In the genomic region with DNA sequence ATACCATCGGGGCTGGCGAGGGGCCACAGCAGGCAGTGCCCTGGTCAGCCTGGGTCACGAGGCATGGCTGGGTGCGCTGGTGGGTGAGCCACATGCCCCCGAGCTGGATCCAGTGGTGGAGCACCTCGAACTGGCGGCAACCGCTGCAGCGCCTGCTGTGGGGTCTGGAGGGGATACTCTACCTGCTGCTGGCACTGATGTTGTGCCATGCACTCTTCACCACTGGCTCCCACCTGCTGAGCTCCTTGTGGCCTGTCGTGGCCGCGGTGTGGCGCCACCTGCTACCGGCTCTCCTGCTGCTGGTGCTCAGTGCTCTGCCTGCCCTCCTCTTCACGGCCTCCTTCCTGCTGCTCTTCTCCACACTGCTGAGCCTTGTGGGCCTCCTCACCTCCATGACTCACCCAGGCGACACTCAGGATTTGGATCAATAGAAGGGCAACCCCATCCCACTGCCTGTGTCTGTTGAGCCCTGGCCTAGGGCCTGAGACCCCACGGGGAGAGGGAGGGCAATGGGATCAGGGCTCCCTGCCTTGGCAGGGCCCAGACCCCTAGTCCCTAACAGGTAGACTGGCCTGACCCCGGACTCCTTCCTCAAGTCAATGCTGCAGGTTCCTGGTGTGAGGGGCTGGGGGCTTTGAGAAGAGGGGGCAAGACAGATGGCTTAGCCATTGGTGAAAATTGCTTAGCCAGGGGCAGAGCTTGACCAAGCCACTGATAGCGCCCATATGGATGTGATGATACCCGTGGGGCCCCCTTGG, we compare ENCODE assay signal across 11 cellular contexts. TPM values are rescaled to one million over a fixed set of nuclear protein-coding genes. Genes with fewer than 3 reads are reported as not detected.
DNase-seq lines count a peak whose midpoint lies in the region; ATAC-seq, FAIRE-seq and TF ChIP-seq lines count a peak whose summit lies in the region.
"Had no signal": no experiment of that assay in that cellular context is flagged by ENCODE, and none has a peak within 500 bp of the region (broad histone marks: within the 10 kb centered on the region; RNA-seq: fewer than 3 reads in every experiment).

No MANE protein-coding gene starts in this region.

- H3K27ac ChIP-seq in kidney (ENCODE audit: low read depth in 2 of 2, low read length in 2 of 2): no peak overlapping the region

- H3K36me3 ChIP-seq in GM06990 (ENCODE audit: control insufficient read depth, insufficient read depth, low read length) (no peaks in the 10 kb centered on the region), kidney (ENCODE audit: control insufficient read depth in 1 of 2, insufficient read depth in 2 of 2, low read length in 2 of 2) (no peaks in the 10 kb centered on the region)
- H3K36me3 ChIP-seq: stomach had no signal

- peak; percentile 23 for TF ChIP-seq CTCF in GM06990 (IDR thresholded peaks at IDR 0.05; ENCODE audit: insufficient read depth, low read length, poor library complexity, severe bottlenecking)
- no peak for TF ChIP-seq CTCF in kidney (IDR thresholded peaks at IDR 0.05; ENCODE audit: borderline replicate concordance, extremely low read depth, insufficient read depth)

- no peaks in the 10 kb centered on the region for H3K27me3 ChIP-seq in GM06990 (replicated peaks; ENCODE audit: control insufficient read depth, insufficient read depth, low read length)

- no peaks in the 10 kb centered on the region for H3K4me1 ChIP-seq in kidney (ENCODE audit: control insufficient read depth in 1 of 2, insufficient read depth in 1 of 2, low read depth in 1 of 2, low read length in 2 of 2)

- H3K9me3 ChIP-seq in kidney (ENCODE audit: control insufficient read depth in 1 of 2, low read length in 2 of 2): peaks cover 3 to 5% of the 10 kb centered on the region in 2 donors

- H3K4me3 ChIP-seq in GM06990 (replicated peaks; ENCODE audit: low read depth, low read length): no peak overlapping the region
- H3K4me3 ChIP-seq in kidney (ENCODE audit: low read length in 2 of 2): no peak overlapping the region
- H3K4me3 ChIP-seq: stomach had no signal

- FAIRE-seq in kidney (lab: Jason Lieb, UNC): no peak
- FAIRE-seq: TTC549 had no signal

- intact Hi-C loops in kidney (cut with DNase I): no loop called here

- no peak for ATAC-seq in GM18868 (IDR thresholded peaks at IDR 0.05; ENCODE audit: unreplicated experiment)

- H3K9ac ChIP-seq in kidney (ENCODE audit: low read length in 2 of 2): no peak overlapping the region

- DNase-seq in GM06990 (ENCODE audit: extremely low read depth, insufficient read length) (no peak), M059J (ENCODE audit: low read depth) (peak; percentile 48), kidney (peak; percentile 72), globus pallidus (ENCODE audit: low spot score) (no peak), AG08395 (ENCODE audit: low spot score) (no peak)
- DNase-seq: activated gamma-delta T cell treated with Interleukin-2 at 50 U/mL for 16 hours; effector CD4-positive, alpha-beta T cell; MV-4-11; stomach had no signal

RNA-seq across cellular contexts. Expression of a gene that starts 0.6 kb away (rescaled TPM):
- total RNA-seq in M059J (2014; rRNA removed; shearing (Covaris generic)): not detected in 2 replicates
- total RNA-seq in kidney: not detected
- polyA plus RNA-seq in kidney (ENCODE audit: insufficient read depth, low read depth, low replicate concordance): not detected
- polyA plus RNA-seq: stomach had no signal

RNA-seq across cellular contexts. Expression of a gene that starts 2.0 kb away (rescaled TPM):
- not detected in 2 replicates for total RNA-seq in M059J (2014; rRNA removed; shearing (Covaris generic))
- total RNA-seq in kidney: not detected
- polyA plus RNA-seq in kidney (ENCODE audit: insufficient read depth, low read depth, low replicate concordance): not detected
- total RNA-seq: stomach had no signal
- polyA plus RNA-seq: stomach had no signal

RNA-seq across cellular contexts. Expression of a gene that starts 16.3 kb away (rescaled TPM):
- total RNA-seq in M059J (2014; rRNA removed; shearing (Covaris generic)): 0.15 and 0.42 TPM in 2 replicates
- total RNA-seq in kidney: 5.2 TPM
- polyA plus RNA-seq in kidney (ENCODE audit: insufficient read depth, low read depth, low replicate concordance): 7.1 TPM

RNA-seq across cellular contexts. Expression of a gene that starts 23.7 kb away (rescaled TPM):
- 15.6 and 38.5 TPM in 2 replicates for total RNA-seq in M059J (2014; rRNA removed; shearing (Covaris generic))
- total RNA-seq in kidney: 47.7 TPM
- polyA plus RNA-seq in kidney (ENCODE audit: insufficient read depth, low read depth, low replicate concordance): 43.6 TPM

RNA-seq across cellular contexts. Expression of a gene that starts 23.8 kb away (rescaled TPM):
- 42.4 and 56.7 TPM in 2 replicates for total RNA-seq in M059J (2014; rRNA removed; shearing (Covaris generic))
- total RNA-seq in kidney: 38.6 TPM
- polyA plus RNA-seq in kidney (ENCODE audit: insufficient read depth, low read depth, low replicate concordance): 38.8 TPM

Comparison
In these comparisons a context has a peak if more than half of its experiments do, and no peak if none do; other contexts are left out.
1. DNase-seq: peak in M059J (single experiment) and kidney (single experiment); none in GM06990 (single experiment), globus pallidus (single experiment) and AG08395 (single experiment).